ENCODE assay signal across 1 cellular context in genomic region chr5:147552897-147553296, GRCh38.
A peak's percentile ranks its signal among the peaks of the same experiment; 100 is the strongest.
TF ChIP-seq lines count a peak whose summit lies in the region.

No MANE protein-coding gene starts in this region.

TF ChIP-seq in SK-N-SH treated with all-trans-retinoic acid at 6 μM for 48 hours, 23 proteins besides CTCF, POLR2A, EP300 and RAD21 (continued from another document):
- TF ChIP-seq PATZ1 (CRISPR knock-in tag; IDR thresholded peaks at IDR 0.05; ENCODE audit: borderline replicate concordance) = no peak
- no peak for TF ChIP-seq OSR1 (CRISPR knock-in tag; IDR thresholded peaks at IDR 0.05)
- TF ChIP-seq GLIS3 (CRISPR knock-in tag; IDR thresholded peaks at IDR 0.05) = no peak
- no peak for TF ChIP-seq TCF4 (CRISPR knock-in tag; IDR thresholded peaks at IDR 0.05; ENCODE audit: borderline replicate concordance)
- no peak for TF ChIP-seq ZNF565 (CRISPR knock-in tag; conservative IDR thresholded peaks at IDR 0.05; ENCODE audit: low read depth)
- TF ChIP-seq ISL1 (CRISPR knock-in tag; IDR thresholded peaks at IDR 0.05) = peak; percentile 84
- no peak for TF ChIP-seq ZNF8 (CRISPR knock-in tag; IDR thresholded peaks at IDR 0.05)
- TF ChIP-seq ZFP30 (CRISPR knock-in tag; IDR thresholded peaks at IDR 0.05) = no peak
